In the genomic region with DNA sequence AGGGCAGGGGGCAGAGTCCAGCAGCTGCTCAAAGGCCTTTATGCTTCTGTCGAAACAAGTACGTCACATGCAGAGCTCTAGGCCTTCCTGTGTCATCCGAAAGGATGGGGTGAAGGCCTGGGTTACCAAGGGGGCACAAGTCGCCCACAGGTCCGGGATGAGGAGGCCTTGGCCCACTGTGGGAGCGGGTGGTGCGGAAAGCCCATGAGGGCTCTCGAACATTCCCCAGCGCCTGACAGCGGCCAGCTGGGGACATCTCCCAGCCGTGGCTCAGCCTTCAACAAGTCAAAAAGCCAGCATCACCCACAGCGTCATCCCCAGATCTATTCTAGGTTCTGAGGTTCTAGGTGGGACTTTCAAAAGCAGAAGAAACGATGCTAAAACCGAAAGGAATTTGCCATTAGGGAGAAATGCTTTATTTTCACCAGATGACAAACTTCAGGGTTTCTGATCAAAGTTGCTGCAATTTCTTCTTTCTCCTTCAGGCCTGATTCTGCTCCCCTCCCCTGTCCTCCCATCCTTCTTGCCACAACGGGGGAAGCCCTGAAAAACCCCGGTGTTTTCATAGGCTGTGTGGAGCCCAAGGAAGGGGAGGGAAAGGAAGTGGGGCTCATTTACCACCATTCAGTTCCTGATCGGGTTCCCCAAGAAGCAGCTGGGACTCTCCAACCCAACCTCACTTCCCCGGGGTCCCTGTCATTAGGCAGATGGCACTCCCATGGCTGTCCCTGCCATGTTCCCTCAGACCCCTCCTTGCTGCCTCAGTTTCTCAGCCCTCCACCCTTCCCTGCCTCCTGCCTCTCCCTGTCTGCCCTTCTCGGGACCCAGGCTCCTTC, we compare ENCODE assay signal across 11 cellular contexts. TPM values are rescaled to one million over a fixed set of nuclear protein-coding genes. Genes with fewer than 3 reads are reported as not detected.
DNase-seq lines count a peak whose midpoint lies in the region; ATAC-seq and TF ChIP-seq lines count a peak whose summit lies in the region.
"Had no signal": no experiment of that assay in that cellular context is flagged by ENCODE, and none has a peak within 500 bp of the region (broad histone marks: within the 10 kb centered on the region; RNA-seq: fewer than 3 reads in every experiment).

No MANE protein-coding gene starts in this region.

- TF ChIP-seq CTCF in GM10266 (IDR thresholded peaks at IDR 0.05; ENCODE audit: control insufficient read depth, insufficient read depth, low read depth, missing control alignments) = no peak
- no peak for TF ChIP-seq CTCF in endodermal cell (conservative IDR thresholded peaks at IDR 0.05)
- TF ChIP-seq CTCF in chondrocyte (IDR thresholded peaks at IDR 0.05) = no peak

- no peaks in the 10 kb centered on the region for H3K27me3 ChIP-seq in endodermal cell (ENCODE audit: control insufficient read depth, insufficient read depth, low read length, poor library complexity, severe bottlenecking)
- H3K27me3 ChIP-seq: uterus had no signal

- WGBS in endodermal cell (ENCODE audit: insufficient coverage in 1 of 2, insufficient read length in 1 of 2), 2 experiments = 91 to 92% methylated on average over 8 to 19 of the region's 19 CpGs

- no peak overlapping the region for H3K9ac ChIP-seq in endodermal cell (ENCODE audit: extremely low read depth, low read length, poor library complexity, severe bottlenecking)

- DNase-seq in GM10266 (ENCODE audit: extremely low spot score) (peak; percentile 80), endodermal cell (no peak), NCI-H82 (lab: John Stamatoyannopoulos, UW) (no peak), NCI-H2171 treated with DMSO at 0.1 percent for 48 hours (lab: John Stamatoyannopoulos, UW) (no peak), chondrocyte (ENCODE audit: low spot score) (no peak)
- no peak for DNase-seq in activated CD4-positive, CD25-positive, alpha-beta regulatory T cell treated with anti-CD3 and anti-CD28 coated beads, Interleukin-2, amount 50 U/mL, for 72 hours
- DNase-seq: activated CD8-positive, alpha-beta memory T cell treated with anti-CD3 and anti-CD28 coated beads, Interleukin-2, amount 50 U/mL, for 48 hours; NCI-H1694 treated with DMSO at 0.1 percent for 48 hours; uterus had no signal

- H3K9me3 Mint-ChIP-seq in endodermal cell = peaks cover 41% of the 10 kb centered on the region
- peaks cover 11% of the 10 kb centered on the region for H3K9me3 Mint-ChIP-seq in chondrocyte (ENCODE audit: low read depth)

- H3K36me3 Mint-ChIP-seq in endodermal cell (ENCODE audit: low read depth) (peaks cover 13% of the 10 kb centered on the region), chondrocyte (ENCODE audit: low read depth) (peaks cover 10% of the 10 kb centered on the region)

- peaks cover 17% of the 10 kb centered on the region for H3K9me3 ChIP-seq in endodermal cell (ENCODE audit: control insufficient read depth, low read length)

- ATAC-seq in GM19438 (IDR thresholded peaks at IDR 0.05; ENCODE audit: low read depth, unreplicated experiment) (peak; percentile 39), HG03108 (IDR thresholded peaks at IDR 0.05; ENCODE audit: unreplicated experiment) (peak; percentile 37)

- no peak overlapping the region for H3K4me3 ChIP-seq in endodermal cell (ENCODE audit: low read length)
- H3K4me3 ChIP-seq: uterus had no signal

- H3K4me1 Mint-ChIP-seq in endodermal cell (peaks cover 7% of the 10 kb centered on the region), chondrocyte (ENCODE audit: low read depth) (no peaks in the 10 kb centered on the region)

- H3K27ac Mint-ChIP-seq in endodermal cell (no peak overlapping the region), chondrocyte (ENCODE audit: unreplicated experiment) (no peak overlapping the region)

- no peaks in the 10 kb centered on the region for H3K36me3 ChIP-seq in endodermal cell (ENCODE audit: control insufficient read depth, insufficient read depth, low read length)
- H3K36me3 ChIP-seq: uterus had no signal

- peak overlapping the region; percentile 38 for H3K27ac ChIP-seq in endodermal cell (ENCODE audit: low read depth, low read length)
- H3K27ac ChIP-seq: uterus had no signal

- no peak overlapping the region for H3K4me3 Mint-ChIP-seq in endodermal cell
- H3K4me3 Mint-ChIP-seq in chondrocyte (ENCODE audit: unreplicated experiment) = no peak overlapping the region

- peaks cover 8% of the 10 kb centered on the region for H3K27me3 Mint-ChIP-seq in endodermal cell (ENCODE audit: insufficient read depth)
- no peaks in the 10 kb centered on the region for H3K27me3 Mint-ChIP-seq in chondrocyte (ENCODE audit: low read depth)

- peaks cover 1% of the 10 kb centered on the region for H3K4me1 ChIP-seq in endodermal cell (ENCODE audit: control insufficient read depth, insufficient read depth, low read length)
- H3K4me1 ChIP-seq: uterus had no signal

RNA-seq across cellular contexts. Expression of a gene that starts 17.6 kb away (rescaled TPM):
- 1 to 10 TPM; 2.8 to 6.7 TPM for total RNA-seq in endodermal cell
- polyA plus RNA-seq in endodermal cell (2013, experiment 1 of 2) = 14.9 TPM
- polyA plus RNA-seq in endodermal cell (2013, experiment 2 of 2) = 13.4 TPM
- 12.2 to 13.4 TPM (median 13.1 TPM) in 3 replicates for total RNA-seq in chondrocyte
